ENCODE assay signal across 8 cellular contexts in the genomic region with DNA sequence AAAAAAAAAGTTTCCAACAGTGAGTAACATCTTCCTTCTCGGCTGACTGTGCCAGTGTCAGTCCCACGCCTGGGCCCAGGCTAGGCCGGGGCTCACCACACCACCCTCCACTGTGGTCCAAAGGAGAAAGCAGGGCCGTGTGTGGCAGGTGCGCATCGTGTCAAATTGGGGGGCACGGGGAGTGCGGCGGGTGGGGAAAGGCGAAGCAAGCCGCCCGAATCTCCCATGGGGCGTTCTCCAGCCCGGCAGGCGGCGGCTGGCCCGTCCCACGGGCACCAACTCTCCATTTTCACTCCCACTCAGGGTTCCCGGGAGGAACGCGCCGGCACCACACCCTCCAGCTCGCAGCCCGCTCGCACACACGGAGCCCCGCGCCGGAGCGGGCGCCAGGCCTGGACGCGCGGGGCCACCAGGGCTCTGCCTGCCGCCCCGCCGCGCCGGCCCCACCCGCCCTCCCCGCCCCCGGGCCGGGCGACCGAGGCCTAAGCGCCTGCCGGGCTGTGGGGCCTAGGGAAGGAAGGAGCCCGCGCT. TPM values are rescaled to one million over a fixed set of nuclear protein-coding genes. Genes with fewer than 3 reads are reported as not detected.
DNase-seq lines count a peak whose midpoint lies in the region; ATAC-seq and TF ChIP-seq lines count a peak whose summit lies in the region.

No MANE protein-coding gene starts in this region.

- peak overlapping the region; percentile 85 for H3K4me3 Mint-ChIP-seq in T-helper 1 cell treated with Interleukin-12 subunit alpha and Interleukin-12 subunit beta and Interleukin-4 antibody, amounts not matched to agents 30 μg/mL and 1 μg/mL, for 36 hours
- H3K4me3 Mint-ChIP-seq in immature natural killer cell = peak overlapping the region; percentile 75 to 94 (median 91)

- H3K36me3 Mint-ChIP-seq in T-helper 1 cell treated with Interleukin-12 subunit alpha and Interleukin-12 subunit beta and Interleukin-4 antibody, amounts not matched to agents 30 μg/mL and 1 μg/mL, for 36 hours (ENCODE audit: low read depth) = peaks cover 9% of the 10 kb centered on the region
- no peaks in the 10 kb centered on the region for H3K36me3 Mint-ChIP-seq in immature natural killer cell

- peak overlapping the region; percentile 75 for H3K4me3 ChIP-seq in astrocyte of the spinal cord (ENCODE audit: low read depth, low read length)

- ATAC-seq in GM18907 (IDR thresholded peaks at IDR 0.05; ENCODE audit: unreplicated experiment) (peak; percentile 24), HG03064 (IDR thresholded peaks at IDR 0.05; ENCODE audit: low read depth, unreplicated experiment) (peak; percentile 2)

- no peak for DNase-seq in astrocyte of the spinal cord (ENCODE audit: low read depth, low spot score)
- DNase-seq in immature natural killer cell = peak; percentile 47 to 56 (median 52)
- DNase-seq in stimulated activated CD4-positive, alpha-beta T cell treated with anti-CD3 and anti-CD28 coated beads, Interleukin-12 subunit alpha, Interleukin-12 subunit beta, amount 100 ng/mL, for 4 hours = peak; percentile 52
- no peak for DNase-seq in SHP77 treated with DMSO at 0.1 percent for 48 hours (lab: John Stamatoyannopoulos, UW)
- no peak for DNase-seq in MV-4-11 (lab: John Stamatoyannopoulos, UW)

- no peaks in the 10 kb centered on the region for H3K9me3 Mint-ChIP-seq in T-helper 1 cell treated with Interleukin-12 subunit alpha and Interleukin-12 subunit beta and Interleukin-4 antibody, amounts not matched to agents 30 μg/mL and 1 μg/mL, for 36 hours
- peaks cover 0 to under 1% (median 0%) of the 10 kb centered on the region in 6 donors for H3K9me3 Mint-ChIP-seq in immature natural killer cell

- in situ Hi-C loops in astrocyte of the spinal cord (cut with HindIII; ENCODE audit: low sequenced_read_pairs) = no loop called here

- peaks cover 24% of the 10 kb centered on the region for H3K4me1 Mint-ChIP-seq in T-helper 1 cell treated with Interleukin-12 subunit alpha and Interleukin-12 subunit beta and Interleukin-4 antibody, amounts not matched to agents 30 μg/mL and 1 μg/mL, for 36 hours (ENCODE audit: low read depth)
- peaks cover 27 to 33% of the 10 kb centered on the region in 2 donors for H3K4me1 Mint-ChIP-seq in immature natural killer cell

- H3K27me3 Mint-ChIP-seq in T-helper 1 cell treated with Interleukin-12 subunit alpha and Interleukin-12 subunit beta and Interleukin-4 antibody, amounts not matched to agents 30 μg/mL and 1 μg/mL, for 36 hours (ENCODE audit: low read depth) = peaks cover 21% of the 10 kb centered on the region
- H3K27me3 Mint-ChIP-seq in immature natural killer cell (ENCODE audit: low read depth in 3 of 3) = peaks cover 3 to 15% (median 3%) of the 10 kb centered on the region in 3 donors

- peak overlapping the region; percentile 91 for H3K27ac Mint-ChIP-seq in T-helper 1 cell treated with Interleukin-12 subunit alpha and Interleukin-12 subunit beta and Interleukin-4 antibody, amounts not matched to agents 30 μg/mL and 1 μg/mL, for 36 hours
- H3K27ac Mint-ChIP-seq in immature natural killer cell = peak overlapping the region; percentile 87 to 96 (median 93)

- no peak for TF ChIP-seq CTCF in astrocyte of the spinal cord (IDR thresholded peaks at IDR 0.05; ENCODE audit: low read depth, low read length)

RNA-seq across cellular contexts. Expression of a gene that starts 0.6 kb away (rescaled TPM):
- polyA plus RNA-seq in immature natural killer cell = 10 to 100 TPM in 1 of 3 donors, 1 to 10 TPM in 2; 1.8 to 12.5 (median 3.5) TPM

Comparison
In these comparisons a context has a peak if more than half of its experiments do, and no peak if none do; other contexts are left out.
1. DNase-seq: peak in immature natural killer cell (3 of 3) and stimulated activated CD4-positive, alpha-beta T cell treated with anti-CD3 and anti-CD28 coated beads, Interleukin-12 subunit alpha, Interleukin-12 subunit beta, amount 100 ng/mL, for 4 hours (single experiment); none in astrocyte of the spinal cord (single experiment), SHP77 treated with DMSO at 0.1 percent for 48 hours (single experiment) and MV-4-11 (single experiment).